In genomic region chr21:45332415-45332814, GRCh38 we compare ENCODE assay signal across 1 cellular context.
TF ChIP-seq lines count a peak whose summit lies in the region.

No MANE protein-coding gene starts in this region.

TF ChIP-seq in HEK293, 187 proteins besides CTCF, POLR2A, EP300 and RAD21 (continued from another document):
- TF ChIP-seq ZSCAN4 (tag by site-specific recombination; IDR thresholded peaks at IDR 0.05) (peak; percentile 93), ZNF776 (tag by site-specific recombination; IDR thresholded peaks at IDR 0.05; ENCODE audit: borderline replicate concordance) (no peak), ZNF311 (tag by site-specific recombination; IDR thresholded peaks at IDR 0.05; ENCODE audit: borderline replicate concordance) (peak; percentile 92; the same call in 1 of the 2 replicates), SP3 (tag by site-specific recombination; IDR thresholded peaks at IDR 0.05) (no peak), ZSCAN16 (tag by site-specific recombination; IDR thresholded peaks at IDR 0.05) (no peak), BCL6B (tag by site-specific recombination; IDR thresholded peaks at IDR 0.05) (no peak), ZNF791 (tag by site-specific recombination; IDR thresholded peaks at IDR 0.05) (peak; percentile 72; the same call in 1 of the 2 replicates), ZNF600 (tag by site-specific recombination; IDR thresholded peaks at IDR 0.05) (no peak; the same call in 1 of the 2 replicates), ZNF621 (tag by site-specific recombination; IDR thresholded peaks at IDR 0.05) (peak; percentile 60; the same call in 1 of the 2 replicates), GFI1B (tag by site-specific recombination; IDR thresholded peaks at IDR 0.05) (no peak), KLF17 (tag by site-specific recombination; IDR thresholded peaks at IDR 0.05) (no peak), ZNF707 (tag by site-specific recombination; IDR thresholded peaks at IDR 0.05) (0 out of 2 replicates have a peak, but pooled peaks have one; percentile 36), ZNF266 (tag by site-specific recombination; IDR thresholded peaks at IDR 0.05; ENCODE audit: low read depth) (peak; percentile 40; the same call in 1 of the 2 replicates), ZNF549 (tag by site-specific recombination; IDR thresholded peaks at IDR 0.05) (no peak), SALL2 (tag by site-specific recombination; IDR thresholded peaks at IDR 0.05; ENCODE audit: borderline replicate concordance) (peak; percentile 39), ZNF416 (tag by site-specific recombination; IDR thresholded peaks at IDR 0.05) (no peak), ZNF555 (tag by site-specific recombination; conservative IDR thresholded peaks at IDR 0.05) (no peak), ZSCAN23 (tag by site-specific recombination; IDR thresholded peaks at IDR 0.05) (peak; percentile 68; the same call in 1 of the 2 replicates), ZNF670 (tag by site-specific recombination; IDR thresholded peaks at IDR 0.05; ENCODE audit: low read depth) (0 out of 2 replicates have a peak, but pooled peaks have one; percentile 35), HOXD13 (CRISPR knock-in tag; IDR thresholded peaks at IDR 0.05; ENCODE audit: borderline replicate concordance) (0 out of 2 replicates have a peak, but pooled peaks have one; percentile 39), ZNF248 (tag by site-specific recombination; IDR thresholded peaks at IDR 0.05) (no peak), ZNF48 (tag by site-specific recombination; IDR thresholded peaks at IDR 0.05) (peak; percentile 95; the same call in 1 of the 2 replicates), ZNF280C (tag by site-specific recombination; IDR thresholded peaks at IDR 0.05) (0 out of 2 replicates have a peak, but pooled peaks have one; percentile 57), ZNF174 (tag by site-specific recombination; IDR thresholded peaks at IDR 0.05) (no peak), ZNF433 (tag by site-specific recombination; IDR thresholded peaks at IDR 0.05; ENCODE audit: low read depth) (no peak), ZFP41 (tag by site-specific recombination; IDR thresholded peaks at IDR 0.05; ENCODE audit: borderline replicate concordance) (peak; percentile 78; the same call in 1 of the 2 replicates), GLI4 (tag by site-specific recombination; IDR thresholded peaks at IDR 0.05) (peak; percentile 83; the same call in 1 of the 2 replicates), ZNF473 (tag by site-specific recombination; IDR thresholded peaks at IDR 0.05) (peak; percentile 70; the same call in 1 of the 2 replicates), ZNF521 (tag by site-specific recombination; IDR thresholded peaks at IDR 0.05) (peak; percentile 84; the same call in 1 of the 2 replicates), FEZF1 (tag by site-specific recombination; IDR thresholded peaks at IDR 0.05) (no peak), ZBTB17 (tag by site-specific recombination; IDR thresholded peaks at IDR 0.05) (peak; percentile 31; the same call in 1 of the 2 replicates), ZNF792 (tag by site-specific recombination; IDR thresholded peaks at IDR 0.05) (no peak), ZFHX2 (tag by site-specific recombination; conservative IDR thresholded peaks at IDR 0.05) (0 out of 2 replicates have a peak, but pooled peaks have one; percentile 25), ZNF624 (tag by site-specific recombination; IDR thresholded peaks at IDR 0.05) (0 out of 2 replicates have a peak, but pooled peaks have one; percentile 51), ZFP37 (tag by site-specific recombination; IDR thresholded peaks at IDR 0.05) (no peak), ZIC2 (tag by site-specific recombination; IDR thresholded peaks at IDR 0.05) (peak; percentile 24), SCRT1 (tag by site-specific recombination; IDR thresholded peaks at IDR 0.05; ENCODE audit: borderline replicate concordance) (no peak)
